25 cellular contexts compared by ENCODE assay signal in genomic region chr5:16557477-16557876, GRCh38. TPM values are rescaled to one million over a fixed set of nuclear protein-coding genes. Genes with fewer than 3 reads are reported as not detected.
DNase-seq lines count a peak whose midpoint lies in the region.
"Had no signal": no experiment of that assay in that cellular context is flagged by ENCODE, and none has a peak within 500 bp of the region (broad histone marks: within the 10 kb centered on the region; RNA-seq: fewer than 3 reads in every experiment).

No MANE protein-coding gene starts in this region.

- peak overlapping the region; percentile 83 for H3K27ac ChIP-seq in substantia nigra (ENCODE audit: low read depth, low read length, poor library complexity, severe bottlenecking)
- H3K27ac ChIP-seq: ascending aorta, esophagus squamous epithelium, gastrocnemius medialis, upper lobe of right lung had no signal

- in situ Hi-C loops in SK-MEL-5 (cut with HindIII; ENCODE audit: low pct_unique_long_range_greater_than_20kb, low sequenced_read_pairs), result no loop called here

- DNase-seq in COLO829 (ENCODE audit: low spot score), result peak; percentile 44
- DNase-seq in SK-MEL-5 (ENCODE audit: low read depth, low spot score), result peak; percentile 95
- peak; percentile 91 for DNase-seq in globus pallidus (ENCODE audit: low spot score)
- peak in 1 of 49 donors; percentile 26 for DNase-seq in substantia nigra (lab: John Stamatoyannopoulos, UW)
- DNase-seq in stimulated activated CD4-positive, alpha-beta T cell treated with anti-CD3 and anti-CD28 coated beads, Interleukin-2, amount 100 ng/mL, for 48 hours, result no peak
- DNase-seq in NCI-H128 (lab: John Stamatoyannopoulos, UW; ENCODE audit: unreplicated experiment), result no peak
- no peak for DNase-seq in HT-29 (ENCODE audit: low spot score)
- DNase-seq: activated CD4-positive, alpha-beta T cell treated with anti-CD3 and anti-CD28 coated beads, Interleukin-2, amount 50 U/mL, for 48 hours; activated CD4-positive, CD25-positive, alpha-beta regulatory T cell; activated CD8-positive, alpha-beta memory T cell treated with anti-CD3 and anti-CD28 coated beads, Interleukin-2, amount 50 U/mL, for 48 hours; CD4-positive, CD25-positive, alpha-beta regulatory T cell; central memory CD4-positive, alpha-beta T cell; dermis blood vessel endothelial cell; DMS 273 treated with DMSO at 0.1 percent for 48 hours; esophagus squamous epithelium; gastrocnemius medialis; immature natural killer cell; naive thymus-derived CD4-positive, alpha-beta T cell; NCI-H1092; NCI-H2029; NCI-H526; SHP77 treated with DMSO at 0.1 percent for 48 hours; stimulated activated CD4-positive, alpha-beta T cell treated with anti-CD3 and anti-CD28 coated beads, Interleukin-1b, Interleukin-23, amount 100 ng/mL, for 48 hours; upper lobe of right lung had no signal

RNA-seq across cellular contexts. Expression of gene RETREG1, which starts 59.3 kb away (rescaled TPM):
- total RNA-seq in SK-MEL-5 (2014; rRNA removed; shearing (Covaris generic)), result 47.9 and 49.3 TPM in 2 replicates
- 60.4 and 73.7 TPM in 2 replicates for polyA plus RNA-seq in SK-MEL-5 (2015; cell fraction: cytosol; rRNA removed)
- polyA plus RNA-seq in SK-MEL-5 (2015; cell fraction: nucleus; rRNA removed), result 62.4 and 77.6 TPM in 2 replicates
- total RNA-seq in HT-29 (2014; rRNA removed; shearing (Covaris generic)), result 0.83 and 1.6 TPM in 2 replicates

Comparison
In these comparisons a context has a peak if more than half of its experiments do, and no peak if none do; other contexts are left out.
1. DNase-seq: peak in COLO829 (single experiment), SK-MEL-5 (single experiment) and globus pallidus (single experiment); none in stimulated activated CD4-positive, alpha-beta T cell treated with anti-CD3 and anti-CD28 coated beads, Interleukin-2, amount 100 ng/mL, for 48 hours (0 of 2), NCI-H128 (single experiment) and HT-29 (single experiment).
2. RNA of gene RETREG1, which starts 59.3 kb away (total RNA-seq): 47.9 to 49.3 TPM in SK-MEL-5; 0.83 to 1.6 TPM in HT-29; every median in the first group is over 10 times any median in the second.